ENCODE assay signal across 9 cellular contexts in the genomic region with DNA sequence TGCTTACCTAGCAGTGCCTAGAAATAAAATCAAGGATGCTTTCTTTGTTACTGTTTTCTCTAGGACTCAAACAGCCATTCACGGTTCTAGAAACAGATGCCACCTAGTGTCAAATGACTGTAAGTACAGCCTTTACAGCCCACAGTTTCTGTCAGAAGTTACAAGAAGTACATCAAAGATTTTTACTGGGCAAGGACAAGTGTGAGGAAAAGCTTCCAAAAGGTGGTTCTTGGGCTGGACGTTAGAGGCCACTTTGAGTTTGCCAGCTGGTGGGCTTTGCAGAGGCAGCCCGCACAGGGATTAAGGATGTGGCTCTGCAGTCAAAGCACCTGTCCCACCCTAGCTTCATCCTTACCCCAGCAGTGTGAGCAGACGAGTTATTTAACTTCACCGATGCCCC. TPM values are rescaled to one million over a fixed set of nuclear protein-coding genes. Genes with fewer than 3 reads are reported as not detected.
A peak's percentile ranks its signal among the peaks of the same experiment; 100 is the strongest.
DNase-seq lines count a peak whose midpoint lies in the region; ATAC-seq and TF ChIP-seq lines count a peak whose summit lies in the region.
"Had no signal": no experiment of that assay in that cellular context is flagged by ENCODE, and none has a peak within 500 bp of the region (broad histone marks: within the 10 kb centered on the region; RNA-seq: fewer than 3 reads in every experiment).

No MANE protein-coding gene starts in this region.

- no peaks in the 10 kb centered on the region for H3K36me3 ChIP-seq in CD8-positive, alpha-beta memory T cell (ENCODE audit: insufficient read depth, low read length)
- no peaks in the 10 kb centered on the region for H3K36me3 ChIP-seq in adipocyte (ENCODE audit: control insufficient read depth, insufficient read depth, low read length, severe bottlenecking)
- H3K36me3 ChIP-seq in sigmoid colon: no peaks in the 10 kb centered on the region
- H3K36me3 ChIP-seq: SJSA1 had no signal

- no peaks in the 10 kb centered on the region for H3K23me2 ChIP-seq in H9 (ENCODE audit: insufficient read length, low read depth, low read length, poor library complexity, severe bottlenecking)

- no peak overlapping the region for H2BK12ac ChIP-seq in H9 (ENCODE audit: insufficient read length, low read depth, low read length)

- no peak overlapping the region for H4K91ac ChIP-seq in H9 (ENCODE audit: insufficient read length, low read depth, low read length)

- H4K8ac ChIP-seq in H9 (replicated peaks; ENCODE audit: insufficient read length, low read depth, low read length): no peak overlapping the region

- no peak overlapping the region for H3K9ac ChIP-seq in H9 (ENCODE audit: extremely low read depth, insufficient read length, low read length)
- peak overlapping the region; percentile 24 for H3K9ac ChIP-seq in adipocyte (ENCODE audit: low read length)

- peaks cover 32% of the 10 kb centered on the region; the same call in 1 of the 2 replicates for H3K79me2 ChIP-seq in H9 (ENCODE audit: insufficient read depth, low read length)

- no peak overlapping the region for H3K23ac ChIP-seq in H9 (ENCODE audit: insufficient read length, low read depth, low read length)

- H4K5ac ChIP-seq in H9 (ENCODE audit: insufficient read length, low read depth, low read length): no peak overlapping the region

- POLR2A ChIA-PET in CD8-positive, alpha-beta memory T cell (lab: Charles Lee): no interaction called here

- TF ChIP-seq CTCF in H9 (conservative IDR thresholded peaks at IDR 0.05) (peak; percentile 82), sigmoid colon (IDR thresholded peaks at IDR 0.05) (peak; percentile 66 to 84 (median 77))

- CTCF ChIA-PET in CD8-positive, alpha-beta memory T cell (lab: Charles Lee): interaction anchor here (0.8 to 1.5 kb wide), 3 partner anchors 9 to 12 kb away, joined by 3 read pairs; no protein-coding TSS in a partner anchor

- no peaks in the 10 kb centered on the region for H3K36me3 Mint-ChIP-seq in CD8-positive, alpha-beta memory T cell
- 0 out of 7 replicates have a peak, but pooled peaks cover 0 to 3% (median 0%) of the 10 kb centered on the region in 3 experiments for H3K36me3 Mint-ChIP-seq in H9 (ENCODE audit: insufficient read depth in 1 of 3, low read depth in 3 of 3)

- H3K9me3 Mint-ChIP-seq in CD8-positive, alpha-beta memory T cell: no peaks in the 10 kb centered on the region
- H3K9me3 Mint-ChIP-seq in H9: no peaks in the 10 kb centered on the region

- no peak overlapping the region for H3K4ac ChIP-seq in H9 (ENCODE audit: low read depth, low read length)

- ATAC-seq in right cardiac atrium (peak; percentile 28 to 49), GM21423 (IDR thresholded peaks at IDR 0.05; ENCODE audit: unreplicated experiment) (no peak)

- TF ChIP-seq EP300 in sigmoid colon (IDR thresholded peaks at IDR 0.05): no peak

- peaks cover 10% of the 10 kb centered on the region for H3K79me1 ChIP-seq in H9 (ENCODE audit: insufficient read depth, low read depth, low read length, poor library complexity, severe bottlenecking)

- H3K56ac ChIP-seq in H9 (ENCODE audit: insufficient read length, low read depth, low read length): no peak overlapping the region

- no peak overlapping the region for H3K4me3 ChIP-seq in CD8-positive, alpha-beta memory T cell (ENCODE audit: low read length)
- H3K4me3 ChIP-seq in adipocyte (ENCODE audit: low read length) (no peak overlapping the region), right cardiac atrium (ENCODE audit: low read length) (no peak overlapping the region), sigmoid colon (no peak overlapping the region)
- H3K4me3 ChIP-seq: SJSA1 had no signal

- peak in 2 of 5 donors; percentile 32 to 51 for DNase-seq in CD8-positive, alpha-beta memory T cell
- peak; percentile 46 for DNase-seq in H9
- DNase-seq in NCI-H446 treated with DMSO at 0.1 percent for 48 hours (lab: John Stamatoyannopoulos, UW): peak; percentile 31
- peak; percentile 85 for DNase-seq in adipocyte (ENCODE audit: low read depth)
- DNase-seq in right cardiac atrium: no peak
- no peak for DNase-seq in sigmoid colon
- DNase-seq in activated gamma-delta T cell treated with Interleukin-2 at 50 U/mL for 16 hours: no peak

- no peak overlapping the region for H2BK120ac ChIP-seq in H9 (ENCODE audit: low read depth, low read length, poor library complexity, severe bottlenecking)

- no peak overlapping the region for H3K18ac ChIP-seq in H9 (ENCODE audit: insufficient read length, low read depth, low read length)

- intact Hi-C loops in right cardiac atrium (cut with DNase I) (loop anchor here in 1 of 4 donors (10.0 kb wide), 1 partner anchor 181 kb away; no protein-coding TSS in a partner anchor), sigmoid colon (cut with DNase I) (loop anchor here (2.0 to 10.0 kb wide), 3 partner anchors 91 to 201 kb away; a partner anchor contains a TSS)

- no peak for TF ChIP-seq POLR2A in sigmoid colon (IDR thresholded peaks at IDR 0.05)

- no peak overlapping the region for H2BK15ac ChIP-seq in H9 (ENCODE audit: low read depth, low read length)

- no peak overlapping the region for H2BK20ac ChIP-seq in H9 (ENCODE audit: low read depth, low read length, poor library complexity, severe bottlenecking)

- H3K4me1 ChIP-seq in CD8-positive, alpha-beta memory T cell (ENCODE audit: insufficient read depth, low read length): peaks cover 57% of the 10 kb centered on the region
- H3K4me1 ChIP-seq in H9 (ENCODE audit: insufficient read depth, low read length): peaks cover 4% of the 10 kb centered on the region; the same call in 1 of the 2 replicates
- H3K4me1 ChIP-seq in adipocyte (ENCODE audit: control insufficient read depth, insufficient read depth, low read length): peaks cover 20% of the 10 kb centered on the region
- peaks cover 9% of the 10 kb centered on the region for H3K4me1 ChIP-seq in right cardiac atrium (ENCODE audit: control insufficient read depth, insufficient read depth, low read length)
- peaks cover 0 to 69% (median 60%) of the 10 kb centered on the region in 4 donors for H3K4me1 ChIP-seq in sigmoid colon

- no peak overlapping the region for H3K27ac ChIP-seq in CD8-positive, alpha-beta memory T cell (ENCODE audit: low read depth, low read length)
- H3K27ac ChIP-seq in H9 (ENCODE audit: insufficient read length, low read depth, low read length): no peak overlapping the region
- no peak overlapping the region for H3K27ac ChIP-seq in right cardiac atrium (ENCODE audit: low read length)
- peak overlapping the region in 3 of 4 donors; percentile 11 to 64 (median 48) for H3K27ac ChIP-seq in sigmoid colon
- H3K27ac ChIP-seq: SJSA1 had no signal

- no peak overlapping the region for H3K4me2 ChIP-seq in H9 (ENCODE audit: insufficient read depth, insufficient read length, low read length)

- no peak overlapping the region for H3K14ac ChIP-seq in H9 (ENCODE audit: insufficient read depth, low read length)

- H3K4me3 Mint-ChIP-seq in CD8-positive, alpha-beta memory T cell: no peak overlapping the region
- H3K4me3 Mint-ChIP-seq in H9: no peak overlapping the region

- H2AFZ ChIP-seq in H9 (ENCODE audit: low read length): no peak overlapping the region

- no peaks in the 10 kb centered on the region for H3K27me3 ChIP-seq in CD8-positive, alpha-beta memory T cell (ENCODE audit: insufficient read depth, low read length, poor library complexity, severe bottlenecking)
- no peaks in the 10 kb centered on the region for H3K27me3 ChIP-seq in H9 (ENCODE audit: insufficient read depth, low read length)
- no peaks in the 10 kb centered on the region for H3K27me3 ChIP-seq in adipocyte (replicated peaks; ENCODE audit: control insufficient read depth, insufficient read depth, low read length)
- no peaks in the 10 kb centered on the region for H3K27me3 ChIP-seq in right cardiac atrium (ENCODE audit: control insufficient read depth, insufficient read depth)
- H3K27me3 ChIP-seq in sigmoid colon: no peaks in the 10 kb centered on the region
- H3K27me3 ChIP-seq: SJSA1 had no signal

- WGBS in H9 (ENCODE audit: extremely low coverage, insufficient read length, low lambda C conversion rate): no CpG with 5 or more reads among the region's 5 CpGs
- WGBS in right cardiac atrium: 31% methylated on average over 5 of the region's 5 CpGs
- 30 to 41% methylated on average over 5 of the region's 5 CpGs for WGBS in sigmoid colon, 2 donors

- no peaks in the 10 kb centered on the region for H3K9me3 ChIP-seq in CD8-positive, alpha-beta memory T cell (ENCODE audit: low read length)
- H3K9me3 ChIP-seq in H9 (ENCODE audit: control insufficient read depth, low read depth, low read length): no peaks in the 10 kb centered on the region
- no peaks in the 10 kb centered on the region for H3K9me3 ChIP-seq in adipocyte (ENCODE audit: control insufficient read depth, low read length)
- no peaks in the 10 kb centered on the region for H3K9me3 ChIP-seq in right cardiac atrium (ENCODE audit: control insufficient read depth, low read length)
- H3K9me3 ChIP-seq in sigmoid colon: no peaks in the 10 kb centered on the region
- H3K9me3 ChIP-seq: SJSA1 had no signal

- no peak overlapping the region for H2AK5ac ChIP-seq in H9 (ENCODE audit: insufficient read length, low read length)

- H2BK5ac ChIP-seq in H9 (ENCODE audit: insufficient read length, low read length): no peak overlapping the region

- no peaks in the 10 kb centered on the region for H3K27me3 Mint-ChIP-seq in CD8-positive, alpha-beta memory T cell
- H3K27me3 Mint-ChIP-seq in H9 (ENCODE audit: low read depth): no peaks in the 10 kb centered on the region

- H3T11ph ChIP-seq in H9 (ENCODE audit: low read length): no peak overlapping the region

- peaks cover 55 to 84% (median 73%) of the 10 kb centered on the region in 3 donors for H3K4me1 Mint-ChIP-seq in CD8-positive, alpha-beta memory T cell
- peaks cover 51 to 57% of the 10 kb centered on the region in 2 experiments for H3K4me1 Mint-ChIP-seq in H9

- peak overlapping the region in 6 of 8 donors; percentile 1 to 59 (median 36) for H3K27ac Mint-ChIP-seq in CD8-positive, alpha-beta memory T cell
- peak overlapping the region in 1 of 3 experiments; percentile 48; a peak in 1 of 7 replicates for H3K27ac Mint-ChIP-seq in H9

- H4K20me1 ChIP-seq in H9 (ENCODE audit: control insufficient read depth, insufficient read depth, insufficient read length): no peaks in the 10 kb centered on the region

RNA-seq across cellular contexts. Expression of a gene that starts 6.9 kb away (rescaled TPM):
- 10 to 100 TPM; 21.9 to 22.6 TPM for total RNA-seq in CD8-positive, alpha-beta memory T cell
- 49.1 TPM for polyA plus RNA-seq in CD8-positive, alpha-beta memory T cell
- total RNA-seq in H9 (2021) (61.2 and 61.6 TPM in 2 replicates), right cardiac atrium (10 to 100 TPM; 28.2 to 31.4 (median 30.6) TPM), sigmoid colon (10 to 100 TPM; 38.7 to 45.7 (median 39.1) TPM)
- polyA plus RNA-seq in right cardiac atrium (14.2 TPM), sigmoid colon (10 to 100 TPM; 20.8 to 21.4 (median 21.0) TPM)

Comparison
In these comparisons a context has a peak if more than half of its experiments do, and no peak if none do; other contexts are left out.
1. DNase-seq: peak in H9 (single experiment), NCI-H446 treated with DMSO at 0.1 percent for 48 hours (single experiment) and adipocyte (single experiment); none in right cardiac atrium (0 of 3), sigmoid colon (single experiment) and activated gamma-delta T cell treated with Interleukin-2 at 50 U/mL for 16 hours (single experiment).
2. H3K27ac ChIP-seq: peak in sigmoid colon (3 of 4); none in CD8-positive, alpha-beta memory T cell (single experiment), H9 (single experiment) and right cardiac atrium (single experiment).